24 cellular contexts compared by ENCODE assay signal in the genomic region with DNA sequence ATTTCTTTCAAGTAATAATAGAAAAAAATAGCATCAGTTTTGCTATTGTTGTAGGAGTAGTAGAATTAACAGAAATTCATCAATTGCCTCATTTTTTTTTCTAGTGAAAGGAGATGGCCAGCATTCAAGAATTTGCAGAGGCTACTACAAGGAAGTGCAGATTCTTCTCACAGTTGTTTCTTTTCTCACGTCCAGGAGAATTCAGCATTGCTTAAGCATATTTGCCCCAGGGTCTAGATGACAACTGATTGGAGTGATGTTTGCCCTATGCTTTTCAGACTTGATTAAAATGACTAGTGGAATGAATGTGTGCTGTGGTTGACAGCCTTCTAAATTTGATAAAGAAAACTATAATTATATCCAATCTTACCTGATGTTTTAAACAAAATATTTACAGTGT. TPM values are rescaled to one million over a fixed set of nuclear protein-coding genes. Genes with fewer than 3 reads are reported as not detected.
DNase-seq lines count a peak whose midpoint lies in the region; ATAC-seq and TF ChIP-seq lines count a peak whose summit lies in the region.
"Had no signal": no experiment of that assay in that cellular context is flagged by ENCODE, and none has a peak within 500 bp of the region (broad histone marks: within the 10 kb centered on the region; RNA-seq: fewer than 3 reads in every experiment).

No MANE protein-coding gene starts in this region.

- H2AFZ ChIP-seq in mammary epithelial cell (ENCODE audit: low read depth, low read length): no peak overlapping the region

- CTCF ChIA-PET in mammary epithelial cell (lab: Charles Lee; ENCODE audit: low non-redundant PET): no interaction called here

- WGBS in mammary epithelial cell (ENCODE audit: low coverage, missing lambda C conversion rate): 0% methylated on average over 1 of the region's 1 CpG

- no TSS peak for BruUV-seq in mammary epithelial cell (replicated peaks; lab: Mats Ljungman, UMichigan)

- peaks cover 4% of the 10 kb centered on the region for H3K79me2 ChIP-seq in mammary epithelial cell (ENCODE audit: insufficient read depth, low read length)

- no peak overlapping the region for H3K9ac ChIP-seq in mammary epithelial cell (ENCODE audit: insufficient read depth, low read length)

- TF ChIP-seq CTCF in LNCaP clone FGC (IDR thresholded peaks at IDR 0.05; ENCODE audit: control insufficient read depth, extremely low read depth, insufficient read depth) (no peak), mammary epithelial cell (conservative IDR thresholded peaks at IDR 0.05 in 1 of 2, IDR thresholded peaks at IDR 0.05 in 1 of 2; ENCODE audit: extremely low read depth in 1 of 2, insufficient read depth in 1 of 2, low read depth in 1 of 2, low read length in 2 of 2) (no peak)

- in situ Hi-C loops in Caki2 (cut with HindIII; ENCODE audit: low pct_unique_long_range_greater_than_20kb, low sequenced_read_pairs) (no loop called here), mammary epithelial cell (cut with MboI; ENCODE audit: low sequenced_read_pairs in 2 of 2) (no loop called here)

- no peaks in the 10 kb centered on the region for H3K27me3 ChIP-seq in mammary epithelial cell (ENCODE audit: insufficient read depth, low read length)
- H3K27me3 ChIP-seq: ascending aorta, Peyer's patch, right atrium auricular region, transverse colon had no signal

- H3K4me1 ChIP-seq in mammary epithelial cell (ENCODE audit: insufficient read depth, low read length): peaks cover 16% of the 10 kb centered on the region
- H3K4me1 ChIP-seq: HAP-1, Peyer's patch, transverse colon had no signal

- dilution Hi-C loops in mammary epithelial cell (cut with HindIII; ENCODE audit: low sequenced_read_pairs): no loop called here

- H3K27ac ChIP-seq in mammary epithelial cell (ENCODE audit: insufficient read depth, low read depth, low read length): no peak overlapping the region
- H3K27ac ChIP-seq: ascending aorta, coronary artery, Peyer's patch, right atrium auricular region, transverse colon had no signal

- DNase-seq in Caki2 (ENCODE audit: low read depth): peak; percentile 26
- DNase-seq in LNCaP clone FGC (ENCODE audit: low read depth): peak; percentile 10
- peak; percentile 63 for DNase-seq in mammary epithelial cell
- peak; percentile 84 for DNase-seq in iris pigment epithelial cell (ENCODE audit: low read depth)
- no peak for DNase-seq in RPMI8226
- DNase-seq: activated CD4-positive, alpha-beta T cell treated with anti-CD3 and anti-CD28 coated beads, Interleukin-2, amount 50 U/mL, for 1 hour; activated naive CD4-positive, alpha-beta T cell; CD8-positive, alpha-beta memory T cell; DND-41; glutamatergic neuron; KG1; left ventricle myocardium superior; NCI-H1105 treated with DMSO at 0.1 percent for 48 hours; NCI-H2171 treated with DMSO at 0.1 percent for 48 hours; Peyer's patch; SW 1271; transverse colon had no signal

- no peak overlapping the region for H3K4me2 ChIP-seq in mammary epithelial cell (ENCODE audit: insufficient read depth, low read depth, low read length)

- ATAC-seq in HG02623 (IDR thresholded peaks at IDR 0.05; ENCODE audit: unreplicated experiment) (no peak), HG02840 (IDR thresholded peaks at IDR 0.05; ENCODE audit: low FRiP score, unreplicated experiment) (no peak), GM19035 (IDR thresholded peaks at IDR 0.05; ENCODE audit: unreplicated experiment) (no peak)
- ATAC-seq: left ventricle myocardium superior had no signal

- no peaks in the 10 kb centered on the region for H3K36me3 ChIP-seq in mammary epithelial cell (ENCODE audit: insufficient read depth, low read length)
- H3K36me3 ChIP-seq: ascending aorta, HAP-1, Peyer's patch, right atrium auricular region had no signal

- no peaks in the 10 kb centered on the region for H4K20me1 ChIP-seq in mammary epithelial cell (ENCODE audit: insufficient read depth, low read length)

- intact Hi-C loops in mammary epithelial cell (cut with micrococcal nuclease): no loop called here

- H3K9me3 ChIP-seq in mammary epithelial cell (replicated peaks; ENCODE audit: insufficient read depth, low read length): no peaks in the 10 kb centered on the region
- H3K9me3 ChIP-seq: ascending aorta, HAP-1, transverse colon had no signal

- H3K4me3 ChIP-seq in LNCaP clone FGC (ENCODE audit: low read depth, low read length) (no peak overlapping the region), mammary epithelial cell (replicated peaks in 1 of 3; ENCODE audit: insufficient read depth in 1 of 3, low read depth in 2 of 3, low read length in 3 of 3) (no peak overlapping the region)
- H3K4me3 ChIP-seq: ascending aorta, coronary artery, HAP-1, Peyer's patch, right atrium auricular region, transverse colon had no signal

RNA-seq across cellular contexts. Expression of a gene that starts 46.6 kb away (rescaled TPM):
- 4.5 and 5.1 TPM in 2 replicates for total RNA-seq in Caki2 (2014; rRNA removed; shearing (Covaris generic); ENCODE audit: low replicate concordance)
- total RNA-seq in mammary epithelial cell: 10 to 100 TPM; 24.1 to 50.3 TPM
- polyA plus RNA-seq in mammary epithelial cell: 10.8 TPM
- 33.2 TPM for polyA minus RNA-seq in mammary epithelial cell
